ENCODE assay signal across 15 cellular contexts in the genomic region with DNA sequence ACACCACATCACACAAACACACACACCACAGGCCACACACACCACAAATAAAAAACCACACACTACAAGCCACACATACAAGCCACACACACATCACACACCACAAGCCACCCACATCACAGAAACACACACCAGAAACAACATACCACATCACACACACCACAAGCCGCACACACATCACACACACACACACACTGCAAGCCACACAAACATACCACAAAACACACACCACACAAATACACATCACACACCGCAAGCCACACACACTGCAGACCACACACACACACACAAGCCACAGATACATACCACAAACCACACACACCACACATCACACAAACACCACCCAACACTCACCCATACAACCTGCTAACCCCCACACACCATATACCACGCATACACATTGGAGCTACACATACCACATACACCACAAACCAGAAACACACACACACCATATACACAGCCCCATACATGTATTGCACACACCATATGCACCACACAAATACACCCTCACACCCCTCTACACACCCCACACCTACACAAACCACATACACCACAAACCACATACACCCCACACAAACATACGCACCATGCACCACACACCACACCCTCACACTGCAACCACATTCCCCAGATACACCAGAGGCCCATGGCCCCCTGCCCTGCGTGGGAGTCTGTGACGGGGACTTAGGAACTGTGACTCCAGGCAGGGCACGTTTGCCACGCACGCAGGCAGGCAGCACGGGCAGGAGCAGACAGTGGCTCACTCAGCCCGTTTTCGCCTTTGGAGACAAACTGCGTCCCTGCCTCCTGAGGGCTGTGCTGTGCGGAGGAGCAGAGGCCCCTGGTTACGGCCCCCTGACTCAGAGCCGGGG.
DNase-seq lines count a peak whose midpoint lies in the region; ATAC-seq and TF ChIP-seq lines count a peak whose summit lies in the region.
"Had no signal": no experiment of that assay in that cellular context is flagged by ENCODE, and none has a peak within 500 bp of the region (broad histone marks: within the 10 kb centered on the region; RNA-seq: fewer than 3 reads in every experiment).

No MANE protein-coding gene starts in this region.

- no peak for ATAC-seq in GM21381 (IDR thresholded peaks at IDR 0.05; ENCODE audit: unreplicated experiment)
- ATAC-seq: activated naive CD8-positive, alpha-beta T cell treated with anti-CD3 and anti-CD28 coated beads, Interleukin-2, amount 50 U/mL, for 24 hours had no signal

- in situ Hi-C loops in KBM-7 (cut with MboI; ENCODE audit: low pct_unique_long_range_greater_than_20kb, low sequenced_read_pairs), result no loop called here

- TF ChIP-seq CTCF in fibroblast of mammary gland (conservative IDR thresholded peaks at IDR 0.05; ENCODE audit: control insufficient read depth, insufficient read depth, low read depth, low read length), result no peak

- H3K4me3 ChIP-seq in fibroblast of mammary gland (ENCODE audit: control insufficient read depth, low read depth, low read length), result no peak overlapping the region
- no peak overlapping the region for H3K4me3 ChIP-seq in skeletal muscle cell (ENCODE audit: low read depth, low read length)
- H3K4me3 ChIP-seq: uterus had no signal

- DNase-seq in activated CD8-positive, alpha-beta memory T cell treated with anti-CD3 and anti-CD28 coated beads, Interleukin-2, amount 50 U/mL, for 48 hours, result peak; percentile 58
- DNase-seq in activated CD8-positive, alpha-beta memory T cell treated with anti-CD3 and anti-CD28 coated beads for 24 hours, result no peak
- peak; percentile 25 for DNase-seq in KBM-7
- DNase-seq in fibroblast of mammary gland (ENCODE audit: low read depth), result peak; percentile 71
- peak; percentile 68 for DNase-seq in skeletal muscle cell (ENCODE audit: low read depth)
- DNase-seq in midbrain (lab: John Stamatoyannopoulos, UW), result no peak
- no peak for DNase-seq in anterior cingulate cortex (lab: John Stamatoyannopoulos, UW)
- DNase-seq: activated CD4-positive, alpha-beta T cell treated with anti-CD3 and anti-CD28 coated beads, Interleukin-2, amount 50 U/mL, for 4 hours; activated naive CD8-positive, alpha-beta T cell treated with anti-CD3 and anti-CD28 coated beads, Interleukin-2, amount 50 U/mL, for 24 hours; H9; NCI-H146; NCI-H526; stimulated activated CD4-positive, alpha-beta T cell treated with anti-CD3 and anti-CD28 coated beads, Interleukin-12 subunit alpha, Interleukin-12 subunit beta, amount 100 ng/mL, for 4 hours; uterus had no signal

Comparison
In these comparisons a context has a peak if more than half of its experiments do, and no peak if none do; other contexts are left out.
1. DNase-seq: peak in activated CD8-positive, alpha-beta memory T cell treated with anti-CD3 and anti-CD28 coated beads, Interleukin-2, amount 50 U/mL, for 48 hours (single experiment), KBM-7 (single experiment), fibroblast of mammary gland (single experiment) and skeletal muscle cell (single experiment); none in activated CD8-positive, alpha-beta memory T cell treated with anti-CD3 and anti-CD28 coated beads for 24 hours (single experiment), midbrain (single experiment) and anterior cingulate cortex (0 of 58).